ENCODE assay signal across 7 cellular contexts in genomic region chr4:4592414-4592813, GRCh38.
"Had no signal": no experiment of that assay in that cellular context is flagged by ENCODE, and none has a peak within 500 bp of the region (broad histone marks: within the 10 kb centered on the region; RNA-seq: fewer than 3 reads in every experiment).

No MANE protein-coding gene starts in this region.

- DNase-seq: GM23248, GOT3, H7, KG1 had no signal

- H3K27ac ChIP-seq: GM23248 had no signal

- H3K4me1 ChIP-seq: HAP-1 had no signal

- H3K9ac ChIP-seq: GM23248 had no signal

- H3K36me3 ChIP-seq: HAP-1 had no signal

- FAIRE-seq: HTR-8/SVneo had no signal

- H3K4me3 ChIP-seq: GM23248, HAP-1 had no signal

- ATAC-seq: HCT116 had no signal

- H2AFZ ChIP-seq: GM23248 had no signal
